Comparison of ENCODE assay signal across 8 cellular contexts in the genomic region with DNA sequence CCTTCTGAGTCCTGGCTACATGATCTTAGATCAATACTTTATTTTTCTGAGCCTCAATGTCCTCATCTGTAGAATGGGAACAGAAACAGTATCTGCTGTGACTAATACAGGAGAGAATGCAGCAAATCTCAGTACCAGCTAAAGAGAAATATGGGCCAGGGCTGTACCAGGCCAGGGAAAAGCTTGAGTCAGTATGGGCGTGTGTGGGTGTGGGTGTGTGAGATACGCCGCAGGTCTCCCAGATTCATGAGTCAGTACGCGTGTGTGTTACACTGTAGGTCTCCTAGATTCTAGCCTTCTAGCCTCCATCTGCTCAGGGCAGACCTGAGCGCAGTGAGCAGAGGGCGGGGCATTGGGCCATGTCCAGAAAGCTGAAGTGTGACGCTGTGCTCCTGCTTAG. TPM values are rescaled to one million over a fixed set of nuclear protein-coding genes. Genes with fewer than 3 reads are reported as not detected.
DNase-seq lines count a peak whose midpoint lies in the region; TF ChIP-seq lines count a peak whose summit lies in the region.
"Had no signal": no experiment of that assay in that cellular context is flagged by ENCODE, and none has a peak within 500 bp of the region (broad histone marks: within the 10 kb centered on the region; RNA-seq: fewer than 3 reads in every experiment).

No MANE protein-coding gene starts in this region.

- DNase-seq in HFFc6 (peak; percentile 97), fibroblast of pulmonary artery (ENCODE audit: low read depth) (peak; percentile 84), NCI-H82 (lab: John Stamatoyannopoulos, UW) (no peak), NCI-H1092 treated with DMSO at 0.1 percent for 48 hours (lab: John Stamatoyannopoulos, UW) (no peak)
- peak; percentile 70 to 78 for DNase-seq in activated T-cell treated with anti-CD3 and anti-CD28 coated beads, Interleukin-2, amount 50 U/mL, for 48 hours
- DNase-seq in stimulated activated CD4-positive, alpha-beta T cell treated with anti-CD3 and anti-CD28 coated beads, Interleukin-4, amount 100 ng/mL, for 4 hours: peak; percentile 42 to 67
- no peak for DNase-seq in NK-92 treated with Interleukin-12 subunit alpha and Interleukin-12 subunit beta, amount 100 ng/mL, for 24 hours (lab: John Stamatoyannopoulos, UW)

- H3K4me1 Mint-ChIP-seq in HFFc6 (ENCODE audit: low read depth): peaks cover 70% of the 10 kb centered on the region

- no peak overlapping the region for H3K4me3 ChIP-seq in fibroblast of pulmonary artery (replicated peaks; ENCODE audit: low read depth, low read length)

- no peaks in the 10 kb centered on the region for H3K9me3 Mint-ChIP-seq in HFFc6

- peaks cover 19% of the 10 kb centered on the region for H3K36me3 Mint-ChIP-seq in HFFc6 (ENCODE audit: low read depth)

- TF ChIP-seq CTCF in HFFc6 (IDR thresholded peaks at IDR 0.05): no peak
- TF ChIP-seq CTCF in fibroblast of pulmonary artery (IDR thresholded peaks at IDR 0.05; ENCODE audit: low read length, missing control alignments): no peak

- peak overlapping the region; percentile 63 for H3K4me3 Mint-ChIP-seq in HFFc6

- peaks cover 7% of the 10 kb centered on the region; the same call in 1 of the 2 replicates for H3K27me3 Mint-ChIP-seq in HFFc6 (ENCODE audit: insufficient read depth)

- H3K27ac Mint-ChIP-seq in HFFc6: peak overlapping the region; percentile 93

RNA-seq across cellular contexts. Expression of gene GNAI2, which starts 15.2 kb away (rescaled TPM):
- total RNA-seq in HFFc6 (2021; fragmentation: NEBNext Ultra II Directional; extraction: Animal tissue kit (Norgen Biotek cat#: 25700)): 100 to 1,000 TPM; 532 to 617 (median 582) TPM

RNA-seq across cellular contexts. Expression of gene SEMA3B, which starts 17.7 kb away (rescaled TPM):
- total RNA-seq in HFFc6 (2021; fragmentation: NEBNext Ultra II Directional; extraction: Animal tissue kit (Norgen Biotek cat#: 25700)): 10 to 100 TPM; 14.5 to 26.6 (median 24.7) TPM

RNA-seq across cellular contexts. Expression of gene LSMEM2, which starts 27.7 kb away (rescaled TPM):
- total RNA-seq in HFFc6 (2021; fragmentation: NEBNext Ultra II Directional; extraction: Animal tissue kit (Norgen Biotek cat#: 25700)): under 1 TPM in 2 of 6 experiments, not detected in 4; 0.11 to 0.13 TPM
- total RNA-seq: T-helper 2 cell treated with Interferon-gamma antibody and Interleukin-4, amounts not matched to agents 100 ng/mL and 5 ng/mL, for 36 hours had no signal

RNA-seq across cellular contexts. Expression of gene IFRD2, which starts 41.0 kb away (rescaled TPM):
- 100 to 1,000 TPM in 1 of 6 experiments, 10 to 100 TPM in 5; 71.2 to 102 (median 74.6) TPM for total RNA-seq in HFFc6 (2021; fragmentation: NEBNext Ultra II Directional; extraction: Animal tissue kit (Norgen Biotek cat#: 25700))

RNA-seq across cellular contexts. Expression of gene SLC38A3, which starts 46.1 kb away (rescaled TPM):
- under 1 TPM in 2 of 6 experiments, not detected in 4; 0.16 to 0.24 TPM for total RNA-seq in HFFc6 (2021; fragmentation: NEBNext Ultra II Directional; extraction: Animal tissue kit (Norgen Biotek cat#: 25700))
- total RNA-seq: T-helper 2 cell treated with Interferon-gamma antibody and Interleukin-4, amounts not matched to agents 100 ng/mL and 5 ng/mL, for 36 hours had no signal

Comparison
In these comparisons a context has a peak if more than half of its experiments do, and no peak if none do; other contexts are left out.
1. DNase-seq: peak in HFFc6 (single experiment), activated T-cell treated with anti-CD3 and anti-CD28 coated beads, Interleukin-2, amount 50 U/mL, for 48 hours (2 of 2), fibroblast of pulmonary artery (single experiment) and stimulated activated CD4-positive, alpha-beta T cell treated with anti-CD3 and anti-CD28 coated beads, Interleukin-4, amount 100 ng/mL, for 4 hours (2 of 2); none in NK-92 treated with Interleukin-12 subunit alpha and Interleukin-12 subunit beta, amount 100 ng/mL, for 24 hours (single experiment), NCI-H82 (single experiment) and NCI-H1092 treated with DMSO at 0.1 percent for 48 hours (single experiment).